In the genomic region with DNA sequence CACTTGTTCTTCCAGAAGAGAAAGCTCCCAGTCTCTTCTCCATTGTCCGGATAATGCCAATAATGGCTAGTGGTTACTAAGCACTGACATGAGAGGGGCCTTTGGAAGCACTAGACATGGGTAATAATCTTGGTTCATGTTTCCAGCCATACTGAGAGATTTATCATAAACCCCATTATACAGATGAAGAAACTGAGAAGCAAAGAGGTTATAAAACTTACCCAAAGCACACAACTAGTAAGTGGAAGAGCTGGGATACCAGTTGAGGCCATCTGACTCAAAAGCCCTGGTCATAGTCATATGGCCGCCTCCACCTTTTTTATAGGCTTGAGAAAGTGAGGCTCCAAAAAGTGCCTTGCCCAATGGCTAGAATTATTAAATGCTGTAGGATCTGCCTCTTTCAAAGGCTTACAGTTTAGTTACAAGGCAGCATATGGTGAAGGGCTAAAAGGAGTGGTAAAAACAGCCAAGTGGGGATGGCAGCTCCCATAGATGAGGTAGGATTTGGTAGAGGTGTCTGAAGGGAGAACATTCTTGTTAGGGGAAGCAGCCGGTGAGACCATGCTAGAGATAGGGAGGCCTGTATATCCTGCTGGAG, we compare ENCODE assay signal across 9 cellular contexts. TPM values are rescaled to one million over a fixed set of nuclear protein-coding genes. Genes with fewer than 3 reads are reported as not detected.
DNase-seq lines count a peak whose midpoint lies in the region; ATAC-seq, FAIRE-seq and TF ChIP-seq lines count a peak whose summit lies in the region.
"Had no signal": no experiment of that assay in that cellular context is flagged by ENCODE, and none has a peak within 500 bp of the region (broad histone marks: within the 10 kb centered on the region; RNA-seq: fewer than 3 reads in every experiment).

No MANE protein-coding gene starts in this region.

- no peak for ATAC-seq in Panc1

- no peaks in the 10 kb centered on the region for H3K27me3 ChIP-seq in Panc1 (ENCODE audit: control insufficient read depth, insufficient read depth, low read length)
- H3K27me3 ChIP-seq in endothelial cell of umbilical vein (ENCODE audit: control insufficient read depth in 2 of 2, insufficient read depth in 2 of 2, low read length in 2 of 2), result no peaks in the 10 kb centered on the region
- H3K27me3 ChIP-seq in osteoblast (ENCODE audit: insufficient read depth, low read length), result no peaks in the 10 kb centered on the region
- H3K27me3 ChIP-seq in BE2C, result no peaks in the 10 kb centered on the region

- intact Hi-C loops in Panc1 (cut with micrococcal nuclease; ENCODE audit: unreplicated experiment) (no loop called here), endothelial cell of umbilical vein (cut with micrococcal nuclease) (loop anchor here (5.0 kb wide), 1 partner anchor 241 kb away; the partner anchor contains the start of gene CHST11)

- TF ChIP-seq POLR2A in endothelial cell of umbilical vein (IDR thresholded peaks at IDR 0.05; ENCODE audit: low read depth, low read length), result no peak

- no peak overlapping the region for H3K4me3 ChIP-seq in Panc1 (ENCODE audit: low read depth in 2 of 2, low read length in 2 of 2)
- peak overlapping the region in 2 of 3 experiments; percentile 42 to 64 for H3K4me3 ChIP-seq in endothelial cell of umbilical vein (replicated peaks in 1 of 3; ENCODE audit: insufficient read depth in 1 of 3, low read depth in 1 of 3, low read length in 3 of 3)
- H3K4me3 ChIP-seq in osteoblast (ENCODE audit: insufficient read depth, low read length), result peak overlapping the region; percentile 72
- no peak overlapping the region for H3K4me3 ChIP-seq in BE2C (ENCODE audit: low read depth, low read length)

- DNase-seq in Panc1 (ENCODE audit: low read depth, low spot score), result no peak
- peak; percentile 20 for DNase-seq in endothelial cell of umbilical vein (ENCODE audit: low read depth, low spot score)
- peak; percentile 76 for DNase-seq in osteoblast (ENCODE audit: insufficient read length, low spot score, missing footprints)
- no peak for DNase-seq in NCI-H146 treated with DMSO at 0.1 percent for 48 hours (lab: John Stamatoyannopoulos, UW; ENCODE audit: unreplicated experiment)
- no peak for DNase-seq in mucosa of gallbladder (ENCODE audit: low spot score)
- DNase-seq in BE2C, result no peak
- DNase-seq in iPS-NIHi7 (ENCODE audit: extremely low spot score), result no peak
- DNase-seq: KBM-7 had no signal

- in situ Hi-C loops in Panc1 (cut with HindIII; ENCODE audit: low pct_unique_long_range_greater_than_20kb, low sequenced_read_pairs), result no loop called here

- no peaks in the 10 kb centered on the region for H3K9me3 ChIP-seq in Panc1 (ENCODE audit: control insufficient read depth, insufficient read depth, low read depth, low read length)
- no peaks in the 10 kb centered on the region for H3K9me3 ChIP-seq in endothelial cell of umbilical vein (replicated peaks; ENCODE audit: control insufficient read depth, insufficient read depth, low read length)
- no peaks in the 10 kb centered on the region for H3K9me3 ChIP-seq in osteoblast (ENCODE audit: low read depth, low read length)
- no peaks in the 10 kb centered on the region for H3K9me3 ChIP-seq in BE2C

- H3K36me3 ChIP-seq in Panc1 (ENCODE audit: control insufficient read depth, insufficient read depth, low read length) (no peaks in the 10 kb centered on the region), endothelial cell of umbilical vein (ENCODE audit: control insufficient read depth in 2 of 2, extremely low read depth in 1 of 2, insufficient read depth in 2 of 2, low read length in 2 of 2) (no peaks in the 10 kb centered on the region), osteoblast (ENCODE audit: insufficient read depth, low read length) (no peaks in the 10 kb centered on the region), BE2C (no peaks in the 10 kb centered on the region)

- peak overlapping the region; percentile 61 for H3K4me2 ChIP-seq in endothelial cell of umbilical vein (ENCODE audit: insufficient read depth, low read length)
- H3K4me2 ChIP-seq in osteoblast (ENCODE audit: insufficient read depth, low read length), result peak overlapping the region; percentile 83

- dilution Hi-C loops in endothelial cell of umbilical vein (cut with MboI; ENCODE audit: extremely low pct_ligation_motif_present, low sequenced_read_pairs), result no loop called here

- peak overlapping the region; percentile 93 for H3K9ac ChIP-seq in endothelial cell of umbilical vein (replicated peaks; ENCODE audit: extremely low read depth, insufficient read depth, low read length)

- peak overlapping the region; percentile 54 for H2AFZ ChIP-seq in endothelial cell of umbilical vein (ENCODE audit: low read depth, low read length)
- peak overlapping the region; percentile 80 for H2AFZ ChIP-seq in osteoblast (ENCODE audit: low read length)

- H3K4me1 ChIP-seq in Panc1 (ENCODE audit: control insufficient read depth, insufficient read depth, low read length) (peaks cover 52% of the 10 kb centered on the region), endothelial cell of umbilical vein (ENCODE audit: control insufficient read depth, extremely low read depth, insufficient read depth, low read length) (peaks cover 40% of the 10 kb centered on the region), osteoblast (ENCODE audit: insufficient read depth, low read length) (peaks cover 26% of the 10 kb centered on the region), BE2C (peaks cover 7% of the 10 kb centered on the region)

- CTCF ChIA-PET in Panc1 (lab: Charles Lee), result no interaction called here
- CTCF ChIA-PET in endothelial cell of umbilical vein (lab: Charles Lee), result interaction anchor here (1.0 to 5.6 kb wide), 10 partner anchors 12 to 123 kb away, joined by 3 to 49 read pairs (median 8); partner anchors contain the start of gene EID3

- no peaks in the 10 kb centered on the region for H4K20me1 ChIP-seq in endothelial cell of umbilical vein (replicated peaks; ENCODE audit: control insufficient read depth, extremely low read depth, insufficient read depth, low read length)
- H4K20me1 ChIP-seq in osteoblast (ENCODE audit: insufficient read depth, low read length), result no peaks in the 10 kb centered on the region

- TF ChIP-seq CTCF in C4-2B (conservative IDR thresholded peaks at IDR 0.05) (no peak), Panc1 (IDR thresholded peaks at IDR 0.05) (no peak), endothelial cell of umbilical vein (IDR thresholded peaks at IDR 0.05; ENCODE audit: extremely low read depth in 1 of 2, insufficient read depth in 1 of 2, low read depth in 1 of 2, low read length in 2 of 2) (no peak), osteoblast (IDR thresholded peaks at IDR 0.05; ENCODE audit: extremely low read depth, low read depth, low read length) (no peak), BE2C (IDR thresholded peaks at IDR 0.05; ENCODE audit: low read depth, low read length) (no peak)

- peak overlapping the region; percentile 93 for H3K27ac ChIP-seq in C4-2B
- peak overlapping the region; percentile 99 for H3K27ac ChIP-seq in Panc1 (ENCODE audit: low read length)
- H3K27ac ChIP-seq in endothelial cell of umbilical vein (ENCODE audit: insufficient read depth, low read depth, low read length), result peak overlapping the region; percentile 88
- H3K27ac ChIP-seq in osteoblast (ENCODE audit: low read depth, low read length), result peak overlapping the region; percentile 60

- H3K79me2 ChIP-seq in endothelial cell of umbilical vein (ENCODE audit: control insufficient read depth, insufficient read depth, low read length) (peaks cover 14% of the 10 kb centered on the region), osteoblast (ENCODE audit: insufficient read depth, low read length) (peaks cover 2% of the 10 kb centered on the region)

- POLR2A ChIA-PET in Panc1 (lab: Charles Lee) (interaction anchor here (0.6 kb wide), 1 partner anchor 29 kb away, joined by 9 read pairs; no protein-coding TSS in a partner anchor), endothelial cell of umbilical vein (lab: Charles Lee) (interaction anchor here (1.1 to 6.8 kb wide), 2 partner anchors 76 to 96 kb away, joined by 3 to 222 read pairs; no protein-coding TSS in a partner anchor)

- BruUV-seq in Panc1 (replicated peaks; lab: Mats Ljungman, UMichigan) (no TSS peak), endothelial cell of umbilical vein (replicated peaks; lab: Mats Ljungman, UMichigan) (TSS peak; percentile 31)

- no peak for FAIRE-seq in endothelial cell of umbilical vein (lab: Jason Lieb, UNC)

- no peaks in the 10 kb centered on the region for H3K9me1 ChIP-seq in endothelial cell of umbilical vein (replicated peaks; ENCODE audit: control insufficient read depth, extremely low read depth, insufficient read depth, low read length)

TF ChIP-seq in endothelial cell of umbilical vein, 7 proteins besides CTCF, POLR2A, EP300 and RAD21:
- no peak for TF ChIP-seq POLR2AphosphoS5 (IDR thresholded peaks at IDR 0.05; ENCODE audit: insufficient read depth, low read depth, low read length)
- TF ChIP-seq MYC (IDR thresholded peaks at IDR 0.05; ENCODE audit: low read depth, low read length), result no peak
- TF ChIP-seq, protein P1, sequence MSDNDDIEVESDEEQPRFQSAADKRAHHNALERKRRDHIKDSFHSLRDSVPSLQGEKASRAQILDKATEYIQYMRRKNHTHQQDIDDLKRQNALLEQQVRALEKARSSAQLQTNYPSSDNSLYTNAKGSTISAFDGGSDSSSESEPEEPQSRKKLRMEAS (IDR thresholded peaks at IDR 0.05; ENCODE audit: insufficient read depth, insufficient read length), result no peak
- TF ChIP-seq JUN (IDR thresholded peaks at IDR 0.05; ENCODE audit: borderline replicate concordance, insufficient read depth, insufficient read length, low read depth), result no peak
- no peak for TF ChIP-seq GATA2 (IDR thresholded peaks at IDR 0.05; ENCODE audit: insufficient read depth, insufficient read length, low read depth, low read length)
- TF ChIP-seq FOS (IDR thresholded peaks at IDR 0.05; ENCODE audit: borderline replicate concordance, insufficient read depth, low read length), result no peak
TF ChIP-seq in endothelial cell of umbilical vein: peak in this region for 0.

RNA-seq across cellular contexts. Expression of gene TXNRD1, which starts 1.0 kb away (rescaled TPM):
- total RNA-seq in Panc1 (2021; ENCODE audit: unreplicated experiment), result 348 TPM
- 205 TPM for polyA plus RNA-seq in Panc1 (2012; ENCODE audit: insufficient read length)
- 465 and 566 TPM in 2 replicates for total RNA-seq in endothelial cell of umbilical vein
- 278 and 309 TPM in 2 replicates for polyA plus RNA-seq in endothelial cell of umbilical vein
- polyA plus RNA-seq in endothelial cell of umbilical vein (2011; cell fraction: cytosol; rRNA removed), result 456 and 556 TPM in 2 replicates
- 371 and 409 TPM in 2 replicates for polyA plus RNA-seq in endothelial cell of umbilical vein (2011; cell fraction: nucleus; rRNA removed)
- polyA plus RNA-seq in endothelial cell of umbilical vein (2012), result 367 and 453 TPM in 2 replicates
- polyA minus RNA-seq in endothelial cell of umbilical vein, result 734 and 1,002 TPM in 2 replicates
- 206 TPM for polyA minus RNA-seq in endothelial cell of umbilical vein (2011; cell fraction: cytosol; rRNA and poly(A)+ RNA removed)
- 326 and 358 TPM in 2 replicates for polyA minus RNA-seq in endothelial cell of umbilical vein (2011; cell fraction: nucleus; rRNA and poly(A)+ RNA removed)
- 323 and 502 TPM in 2 replicates for total RNA-seq in osteoblast
- 139 TPM for total RNA-seq in mucosa of gallbladder
- polyA plus RNA-seq in BE2C (2012; ENCODE audit: insufficient read depth, insufficient read length, low read depth), result 83.6 TPM

Comparison
In these comparisons a context has a peak if more than half of its experiments do, and no peak if none do; other contexts are left out.
1. DNase-seq: peak in endothelial cell of umbilical vein (single experiment) and osteoblast (single experiment); none in Panc1 (single experiment), NCI-H146 treated with DMSO at 0.1 percent for 48 hours (single experiment), mucosa of gallbladder (single experiment), BE2C (single experiment) and iPS-NIHi7 (single experiment).
2. H3K4me3 ChIP-seq: peak in endothelial cell of umbilical vein (2 of 3) and osteoblast (single experiment); none in Panc1 (0 of 2) and BE2C (single experiment).
3. Peak in every context shown above with its lines, with median percentiles within 50 percentile points of each other: H3K27ac ChIP-seq.